In the genomic region with DNA sequence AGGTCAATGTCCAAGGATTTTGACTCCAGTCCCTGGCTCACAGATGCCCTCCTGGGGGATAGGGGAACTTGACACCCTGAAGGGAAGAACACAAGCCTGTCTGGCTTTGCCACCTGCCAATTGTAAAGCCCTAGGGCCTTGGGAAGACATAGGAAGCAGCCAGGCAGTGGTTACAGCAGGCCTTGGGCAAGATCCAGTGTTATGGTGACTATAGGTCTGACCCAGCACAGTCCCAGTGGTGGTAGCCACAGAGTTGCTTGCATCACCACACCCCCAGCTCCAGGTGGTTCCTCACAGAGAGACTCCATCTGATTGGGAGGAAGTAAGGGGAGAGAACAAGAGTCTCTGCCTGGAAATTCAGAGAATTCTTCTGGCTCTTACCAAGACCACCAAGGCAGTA, we compare ENCODE assay signal across 24 cellular contexts. TPM values are rescaled to one million over a fixed set of nuclear protein-coding genes. Genes with fewer than 3 reads are reported as not detected.
DNase-seq lines count a peak whose midpoint lies in the region; ATAC-seq, FAIRE-seq and TF ChIP-seq lines count a peak whose summit lies in the region.
"Had no signal": no experiment of that assay in that cellular context is flagged by ENCODE, and none has a peak within 500 bp of the region (broad histone marks: within the 10 kb centered on the region; RNA-seq: fewer than 3 reads in every experiment).

No MANE protein-coding gene starts in this region.

- H3K27ac ChIP-seq in HepG2 (ENCODE audit: extremely low read length, insufficient read depth, low read length), result no peak overlapping the region
- H3K27ac ChIP-seq in right lobe of liver, result no peak overlapping the region
- H3K27ac ChIP-seq in right atrium auricular region, result no peak overlapping the region
- H3K27ac ChIP-seq: BLaER1 treated with 17β-estradiol and CSF1 and Interleukin-3, amounts not matched to agents 10 nM and 100 nM; C4-2B had no signal

- ATAC-seq in HepG2, result peak; percentile 52
- ATAC-seq in right lobe of liver, result no peak
- ATAC-seq: CD8-positive, alpha-beta T cell had no signal

- no peak for TF ChIP-seq POLR2A in HepG2 (IDR thresholded peaks at IDR 0.05; ENCODE audit: insufficient read depth in 1 of 2, low read depth in 2 of 2, low read length in 2 of 2)
- TF ChIP-seq POLR2A in right lobe of liver (IDR thresholded peaks at IDR 0.05), result no peak

- H2AFZ ChIP-seq in HepG2 (ENCODE audit: low read length), result no peak overlapping the region

- no peak overlapping the region for H3K9ac ChIP-seq in HepG2 (ENCODE audit: insufficient read depth, low read depth, low read length)
- H3K9ac ChIP-seq: BLaER1 treated with 17β-estradiol and CSF1 and Interleukin-3, amounts not matched to agents 10 nM and 100 nM had no signal

- no peak overlapping the region for H3K4me3 ChIP-seq in HepG2 (replicated peaks in 1 of 3; ENCODE audit: insufficient read depth in 1 of 3, low read depth in 2 of 3, low read length in 3 of 3)
- H3K4me3 ChIP-seq in right lobe of liver, result no peak overlapping the region
- no peak overlapping the region for H3K4me3 ChIP-seq in right atrium auricular region
- H3K4me3 ChIP-seq: BLaER1 treated with 17β-estradiol and CSF1 and Interleukin-3, amounts not matched to agents 10 nM and 100 nM; GM12878 had no signal

- in situ Hi-C loops in HepG2 (cut with HindIII; ENCODE audit: extremely low pct_ligation_motif_present, low pct_unique_long_range_greater_than_20kb), result no loop called here

- CTCF ChIA-PET in HepG2 (lab: Yijun Ruan, JAX; ENCODE audit: low intra/inter-chr PET ratio, low total read pairs), result no interaction called here

- no peaks in the 10 kb centered on the region for H3K79me2 ChIP-seq in HepG2 (ENCODE audit: insufficient read depth, low read length)

- POLR2A ChIA-PET in HepG2 (lab: Yijun Ruan, JAX), result no interaction called here

- H4K20me1 ChIP-seq in HepG2 (ENCODE audit: insufficient read depth, low read length), result no peaks in the 10 kb centered on the region
- H4K20me1 ChIP-seq: BLaER1 treated with 17β-estradiol and CSF1 and Interleukin-3, amounts not matched to agents 10 nM and 100 nM had no signal

- no peaks in the 10 kb centered on the region for H3K9me3 ChIP-seq in HepG2 (ENCODE audit: low read length)
- no peaks in the 10 kb centered on the region for H3K9me3 ChIP-seq in right lobe of liver
- H3K9me3 ChIP-seq in right atrium auricular region, result no peaks in the 10 kb centered on the region
- H3K9me3 ChIP-seq: Caco-2 had no signal

- H3K36me3 ChIP-seq in HepG2 (replicated peaks in 1 of 2; ENCODE audit: control insufficient read depth in 1 of 2, insufficient read depth in 2 of 2, low read length in 2 of 2) (no peaks in the 10 kb centered on the region), right lobe of liver (no peaks in the 10 kb centered on the region), right atrium auricular region (no peaks in the 10 kb centered on the region)
- H3K36me3 ChIP-seq: BLaER1 treated with 17β-estradiol and CSF1 and Interleukin-3, amounts not matched to agents 10 nM and 100 nM had no signal

- TF ChIP-seq EP300 in HepG2 (IDR thresholded peaks at IDR 0.05; ENCODE audit: low read depth in 2 of 2, low read length in 2 of 2), result no peak
- no peak for TF ChIP-seq EP300 in HepG2 (CRISPR knock-in tag; IDR thresholded peaks at IDR 0.05; ENCODE audit: borderline replicate concordance)

- no TSS peak for BruUV-seq in HepG2 (replicated peaks; lab: Mats Ljungman, UMichigan)

- 0 out of 2 replicates have a peak, but pooled peaks have one; percentile 12 for TF ChIP-seq CTCF in HepG2 (CRISPR knock-in tag; IDR thresholded peaks at IDR 0.05)
- TF ChIP-seq CTCF in right lobe of liver (IDR thresholded peaks at IDR 0.05), result no peak
- TF ChIP-seq CTCF in right atrium auricular region (IDR thresholded peaks at IDR 0.05), result no peak

- no peak for TF ChIP-seq RAD21 in HepG2 (CRISPR knock-in tag; IDR thresholded peaks at IDR 0.05)

- H3K27me3 ChIP-seq in HepG2 (ENCODE audit: control insufficient read depth in 1 of 2, insufficient read depth in 2 of 2, low read length in 2 of 2), result no peaks in the 10 kb centered on the region
- H3K27me3 ChIP-seq in right lobe of liver, result no peaks in the 10 kb centered on the region
- H3K27me3 ChIP-seq in right atrium auricular region, result no peaks in the 10 kb centered on the region
- H3K27me3 ChIP-seq: BLaER1 treated with 17β-estradiol and CSF1 and Interleukin-3, amounts not matched to agents 10 nM and 100 nM had no signal

- DNase-seq in HepG2 (ENCODE audit: low spot score) (no peak), right lobe of liver (no peak), GF-D8 (lab: John Stamatoyannopoulos, UW) (peak; percentile 56), MV-4-11 (lab: John Stamatoyannopoulos, UW) (peak; percentile 74), right atrium auricular region (ENCODE audit: low spot score) (no peak), NCI-H446 treated with DMSO at 0.1 percent for 48 hours (lab: John Stamatoyannopoulos, UW) (no peak)
- DNase-seq: 8988T; ACHN; Calu3; CD4-positive, alpha-beta T cell; CD8-positive, alpha-beta T cell; DMS79 treated with DMSO at 0.1 percent for 48 hours had no signal

- intact Hi-C loops in HepG2 (cut with micrococcal nuclease; ENCODE audit: unreplicated experiment), result no loop called here
- intact Hi-C loops in right lobe of liver (cut with DNase I), result no loop called here

- H3K4me1 ChIP-seq in HepG2 (ENCODE audit: insufficient read depth, low read length), result peaks cover 8% of the 10 kb centered on the region; the same call in 1 of the 2 replicates
- no peaks in the 10 kb centered on the region for H3K4me1 ChIP-seq in right lobe of liver
- H3K4me1 ChIP-seq in right atrium auricular region, result no peaks in the 10 kb centered on the region
- H3K4me1 ChIP-seq: BLaER1 treated with 17β-estradiol and CSF1 and Interleukin-3, amounts not matched to agents 10 nM and 100 nM; Caco-2 had no signal

- no peak overlapping the region for H3K4me2 ChIP-seq in HepG2 (ENCODE audit: low read depth, low read length)
- H3K4me2 ChIP-seq: BLaER1 treated with 17β-estradiol and CSF1 and Interleukin-3, amounts not matched to agents 10 nM and 100 nM had no signal

- no peak for FAIRE-seq in HepG2 (lab: Jason Lieb, UNC)
- FAIRE-seq: A204.1, D721Med, G401.6, GM12878, GM12892, GM18507 had no signal

RNA-seq across cellular contexts. Expression of a gene that starts 24.2 kb away (rescaled TPM):
- not detected in 2 replicates for total RNA-seq in HepG2 (2016; rRNA removed; fragmentation: Illumina TruSeq; extraction: Trizol)
- total RNA-seq in HepG2 (2016; cell fraction: cytosol; rRNA removed; fragmentation: Illumina TruSeq; extraction: Trizol; ENCODE audit: low read depth), result not detected in 2 replicates
- not detected in 2 replicates for total RNA-seq in HepG2 (2016; cell fraction: insoluble cytoplasmic fraction; rRNA removed; fragmentation: Illumina TruSeq; extraction: Trizol)
- total RNA-seq in HepG2 (2016; cell fraction: membrane; rRNA removed; fragmentation: Illumina TruSeq; extraction: Trizol), result not detected in 2 replicates
- not detected in 2 replicates for total RNA-seq in HepG2 (2016; cell fraction: nucleus; rRNA removed; fragmentation: Illumina TruSeq; extraction: Trizol)
- polyA plus RNA-seq in HepG2 (2011; rRNA removed), result not detected in 2 replicates
- not detected in 2 replicates for polyA plus RNA-seq in HepG2 (2011; cell fraction: cytosol; rRNA removed)
- polyA plus RNA-seq in HepG2 (2011; cell fraction: nucleus; rRNA removed), result not detected in 2 replicates
- not detected in 2 replicates for polyA plus RNA-seq in HepG2 (2012)
- polyA plus RNA-seq in HepG2 (2016; cell fraction: cytosol; fragmentation: Illumina TruSeq; extraction: Trizol; ENCODE audit: low read depth), result not detected in 2 replicates
- not detected in 2 replicates for polyA plus RNA-seq in HepG2 (2016; cell fraction: insoluble cytoplasmic fraction; fragmentation: Illumina TruSeq; extraction: Trizol; ENCODE audit: low read depth)
- not detected in 2 replicates for polyA plus RNA-seq in HepG2 (2016; cell fraction: membrane; fragmentation: Illumina TruSeq; extraction: Trizol; ENCODE audit: low read depth)
- polyA plus RNA-seq in HepG2 (2016; cell fraction: nucleus; fragmentation: Illumina TruSeq; extraction: Trizol; ENCODE audit: insufficient read depth, low read depth), result not detected in 2 replicates
- not detected in 2 replicates for polyA minus RNA-seq in HepG2 (2011; rRNA and poly(A)+ RNA removed; ENCODE audit: low replicate concordance)
- polyA minus RNA-seq in HepG2 (2011; cell fraction: cytosol; rRNA and poly(A)+ RNA removed), result not detected in 2 replicates
- polyA minus RNA-seq in HepG2 (2011; cell fraction: nucleus; rRNA and poly(A)+ RNA removed), result not detected in 2 replicates
- not detected for total RNA-seq in right lobe of liver
- not detected for total RNA-seq in right atrium auricular region
- total RNA-seq: A673; Caco-2; Calu3; CD4-positive, alpha-beta T cell; CD8-positive, alpha-beta T cell; GM12878 had no signal
- polyA plus RNA-seq: AG04450, BJ had no signal

RNA-seq across cellular contexts. Expression of a gene that starts 33.0 kb away (rescaled TPM):
- total RNA-seq in HepG2 (2016; rRNA removed; fragmentation: Illumina TruSeq; extraction: Trizol) (not detected in 2 replicates), right lobe of liver (not detected), right atrium auricular region (not detected)
- not detected in 2 replicates for total RNA-seq in HepG2 (2016; cell fraction: cytosol; rRNA removed; fragmentation: Illumina TruSeq; extraction: Trizol; ENCODE audit: low read depth)
- not detected in 2 replicates for total RNA-seq in HepG2 (2016; cell fraction: insoluble cytoplasmic fraction; rRNA removed; fragmentation: Illumina TruSeq; extraction: Trizol)
- total RNA-seq in HepG2 (2016; cell fraction: membrane; rRNA removed; fragmentation: Illumina TruSeq; extraction: Trizol), result not detected in 2 replicates
- not detected in 2 replicates for total RNA-seq in HepG2 (2016; cell fraction: nucleus; rRNA removed; fragmentation: Illumina TruSeq; extraction: Trizol)
- polyA plus RNA-seq in HepG2 (2011; rRNA removed), result not detected in 2 replicates
- polyA plus RNA-seq in HepG2 (2011; cell fraction: cytosol; rRNA removed), result not detected in 2 replicates
- polyA plus RNA-seq in HepG2 (2011; cell fraction: nucleus; rRNA removed), result not detected in 2 replicates
- polyA plus RNA-seq in HepG2 (2012), result not detected in 2 replicates
- not detected in 2 replicates for polyA plus RNA-seq in HepG2 (2016; cell fraction: cytosol; fragmentation: Illumina TruSeq; extraction: Trizol; ENCODE audit: low read depth)
- not detected in 2 replicates for polyA plus RNA-seq in HepG2 (2016; cell fraction: insoluble cytoplasmic fraction; fragmentation: Illumina TruSeq; extraction: Trizol; ENCODE audit: low read depth)
- not detected in 2 replicates for polyA plus RNA-seq in HepG2 (2016; cell fraction: membrane; fragmentation: Illumina TruSeq; extraction: Trizol; ENCODE audit: low read depth)
- polyA plus RNA-seq in HepG2 (2016; cell fraction: nucleus; fragmentation: Illumina TruSeq; extraction: Trizol; ENCODE audit: insufficient read depth, low read depth), result not detected in 2 replicates
- polyA minus RNA-seq in HepG2 (2011; rRNA and poly(A)+ RNA removed; ENCODE audit: low replicate concordance), result not detected in 2 replicates
- not detected in 2 replicates for polyA minus RNA-seq in HepG2 (2011; cell fraction: cytosol; rRNA and poly(A)+ RNA removed)
- not detected in 2 replicates for polyA minus RNA-seq in HepG2 (2011; cell fraction: nucleus; rRNA and poly(A)+ RNA removed)
- total RNA-seq: A673; Caco-2; Calu3; CD4-positive, alpha-beta T cell; CD8-positive, alpha-beta T cell; GM12878 had no signal
- polyA plus RNA-seq: AG04450, BJ, GM12878 had no signal

RNA-seq across cellular contexts. Expression of a gene that starts 46.5 kb away (rescaled TPM):
- total RNA-seq in HepG2 (2016; rRNA removed; fragmentation: Illumina TruSeq; extraction: Trizol) (not detected in 2 replicates), right lobe of liver (not detected), right atrium auricular region (not detected)
- not detected in 2 replicates for total RNA-seq in HepG2 (2016; cell fraction: cytosol; rRNA removed; fragmentation: Illumina TruSeq; extraction: Trizol; ENCODE audit: low read depth)
- not detected in 2 replicates for total RNA-seq in HepG2 (2016; cell fraction: insoluble cytoplasmic fraction; rRNA removed; fragmentation: Illumina TruSeq; extraction: Trizol)
- total RNA-seq in HepG2 (2016; cell fraction: membrane; rRNA removed; fragmentation: Illumina TruSeq; extraction: Trizol), result not detected in 2 replicates
- total RNA-seq in HepG2 (2016; cell fraction: nucleus; rRNA removed; fragmentation: Illumina TruSeq; extraction: Trizol), result not detected in 2 replicates
- not detected in 2 replicates for polyA plus RNA-seq in HepG2 (2011; rRNA removed)
- polyA plus RNA-seq in HepG2 (2011; cell fraction: cytosol; rRNA removed), result not detected in 2 replicates
- not detected in 2 replicates for polyA plus RNA-seq in HepG2 (2011; cell fraction: nucleus; rRNA removed)
- polyA plus RNA-seq in HepG2 (2012), result not detected in 2 replicates
- polyA plus RNA-seq in HepG2 (2016; cell fraction: cytosol; fragmentation: Illumina TruSeq; extraction: Trizol; ENCODE audit: low read depth), result not detected in 2 replicates
- not detected in 2 replicates for polyA plus RNA-seq in HepG2 (2016; cell fraction: insoluble cytoplasmic fraction; fragmentation: Illumina TruSeq; extraction: Trizol; ENCODE audit: low read depth)
- not detected in 2 replicates for polyA plus RNA-seq in HepG2 (2016; cell fraction: membrane; fragmentation: Illumina TruSeq; extraction: Trizol; ENCODE audit: low read depth)
- polyA plus RNA-seq in HepG2 (2016; cell fraction: nucleus; fragmentation: Illumina TruSeq; extraction: Trizol; ENCODE audit: insufficient read depth, low read depth), result not detected in 2 replicates
- polyA minus RNA-seq in HepG2 (2011; rRNA and poly(A)+ RNA removed; ENCODE audit: low replicate concordance), result not detected in 2 replicates
- polyA minus RNA-seq in HepG2 (2011; cell fraction: cytosol; rRNA and poly(A)+ RNA removed), result not detected in 2 replicates
- not detected in 2 replicates for polyA minus RNA-seq in HepG2 (2011; cell fraction: nucleus; rRNA and poly(A)+ RNA removed)
- total RNA-seq: A673; Caco-2; Calu3; CD4-positive, alpha-beta T cell; CD8-positive, alpha-beta T cell; GM12878 had no signal
- polyA plus RNA-seq: AG04450, BJ, GM12878 had no signal

RNA-seq across cellular contexts. Expression of a gene that starts 55.9 kb away (rescaled TPM):
- total RNA-seq in HepG2 (2016; rRNA removed; fragmentation: Illumina TruSeq; extraction: Trizol), result not detected in 2 replicates
- not detected in 2 replicates for total RNA-seq in HepG2 (2016; cell fraction: cytosol; rRNA removed; fragmentation: Illumina TruSeq; extraction: Trizol; ENCODE audit: low read depth)
- not detected in 2 replicates for total RNA-seq in HepG2 (2016; cell fraction: insoluble cytoplasmic fraction; rRNA removed; fragmentation: Illumina TruSeq; extraction: Trizol)
- not detected in 2 replicates for total RNA-seq in HepG2 (2016; cell fraction: membrane; rRNA removed; fragmentation: Illumina TruSeq; extraction: Trizol)
- total RNA-seq in HepG2 (2016; cell fraction: nucleus; rRNA removed; fragmentation: Illumina TruSeq; extraction: Trizol), result not detected in 2 replicates
- polyA plus RNA-seq in HepG2 (2011; rRNA removed), result not detected in 2 replicates
- polyA plus RNA-seq in HepG2 (2011; cell fraction: cytosol; rRNA removed), result not detected in 2 replicates
- not detected in 2 replicates for polyA plus RNA-seq in HepG2 (2011; cell fraction: nucleus; rRNA removed)
- not detected in 2 replicates for polyA plus RNA-seq in HepG2 (2012)
- polyA plus RNA-seq in HepG2 (2016; cell fraction: cytosol; fragmentation: Illumina TruSeq; extraction: Trizol; ENCODE audit: low read depth), result not detected in 2 replicates
- not detected in 2 replicates for polyA plus RNA-seq in HepG2 (2016; cell fraction: insoluble cytoplasmic fraction; fragmentation: Illumina TruSeq; extraction: Trizol; ENCODE audit: low read depth)
- not detected in 2 replicates for polyA plus RNA-seq in HepG2 (2016; cell fraction: membrane; fragmentation: Illumina TruSeq; extraction: Trizol; ENCODE audit: low read depth)
- polyA plus RNA-seq in HepG2 (2016; cell fraction: nucleus; fragmentation: Illumina TruSeq; extraction: Trizol; ENCODE audit: insufficient read depth, low read depth), result not detected in 2 replicates
- polyA minus RNA-seq in HepG2 (2011; rRNA and poly(A)+ RNA removed; ENCODE audit: low replicate concordance), result not detected in 2 replicates
- polyA minus RNA-seq in HepG2 (2011; cell fraction: cytosol; rRNA and poly(A)+ RNA removed), result not detected in 2 replicates
- polyA minus RNA-seq in HepG2 (2011; cell fraction: nucleus; rRNA and poly(A)+ RNA removed), result not detected in 2 replicates
- total RNA-seq in right lobe of liver, result not detected
- total RNA-seq in right atrium auricular region, result not detected
- total RNA-seq: A673, Caco-2, Calu3, GM12878 had no signal
- polyA plus RNA-seq: AG04450, BJ, GM12878 had no signal

Comparison
In these comparisons a context has a peak if more than half of its experiments do, and no peak if none do; other contexts are left out.
1. DNase-seq: peak in GF-D8 (single experiment) and MV-4-11 (single experiment); none in HepG2 (single experiment), right lobe of liver (0 of 3), right atrium auricular region (single experiment) and NCI-H446 treated with DMSO at 0.1 percent for 48 hours (single experiment).